ENCODE assay signal across 19 cellular contexts in the genomic region with DNA sequence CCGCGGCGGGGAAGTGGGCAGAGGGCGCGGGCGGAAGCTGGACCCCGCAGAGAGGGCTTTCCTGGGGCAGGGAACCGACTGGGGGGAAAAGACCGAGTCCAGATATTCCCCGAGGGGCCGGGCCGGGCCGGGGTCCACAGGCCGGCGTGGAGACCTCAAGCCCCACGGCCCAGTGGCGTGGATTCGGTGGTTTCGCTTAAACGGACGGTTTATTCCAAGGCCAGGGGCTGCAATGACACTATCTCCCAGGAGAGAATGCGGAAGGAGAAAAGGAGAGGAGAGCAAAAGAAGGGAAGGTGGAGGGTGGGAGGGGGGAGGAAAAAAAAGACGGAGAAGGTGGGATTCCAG. TPM values are rescaled to one million over a fixed set of nuclear protein-coding genes. Genes with fewer than 3 reads are reported as not detected.
DNase-seq lines count a peak whose midpoint lies in the region; ATAC-seq and TF ChIP-seq lines count a peak whose summit lies in the region.
"Had no signal": no experiment of that assay in that cellular context is flagged by ENCODE, and none has a peak within 500 bp of the region (broad histone marks: within the 10 kb centered on the region; RNA-seq: fewer than 3 reads in every experiment).

No MANE protein-coding gene starts in this region.

- H3K36me3 ChIP-seq in mesenchymal stem cell (ENCODE audit: control insufficient read depth in 1 of 2, insufficient read depth in 2 of 2, low read depth in 1 of 2, low read length in 2 of 2): no peaks in the 10 kb centered on the region
- no peaks in the 10 kb centered on the region for H3K36me3 ChIP-seq in testis (ENCODE audit: low read depth, missing control alignments)

- no peak overlapping the region for H3K18ac ChIP-seq in mesenchymal stem cell (ENCODE audit: low read depth in 1 of 2, low read length in 2 of 2)

- WGBS in mesenchymal stem cell: 0% methylated on average over 15 of the region's 23 CpGs
- 0 to 1% methylated on average over 2 to 22 of the region's 23 CpGs for WGBS in testis, 2 donors

- no peaks in the 10 kb centered on the region for H3K9me3 Mint-ChIP-seq in activated CD4-positive, alpha-beta T cell treated with anti-CD3 and anti-CD28 coated beads, Interleukin-2, amount 10 ng/mL, durations not matched to agents 24 days and 14 days
- H3K9me3 Mint-ChIP-seq: activated T-cell treated with anti-CD3 and anti-CD28 coated beads, Interleukin-2, amount 50 U/mL, for 72 hours; natural killer cell treated with Interleukin-12 subunit alpha and Interleukin-12 subunit beta and Interleukin-15 and Interleukin-18, amount 100 ng/mL, for 72 hours had no signal

- H3K9ac ChIP-seq in mesenchymal stem cell (ENCODE audit: low read length): no peak overlapping the region

- H3K4me3 Mint-ChIP-seq in activated CD4-positive, alpha-beta T cell treated with anti-CD3 and anti-CD28 coated beads, Interleukin-2, amount 10 ng/mL, durations not matched to agents 24 days and 14 days: no peak overlapping the region
- H3K4me3 Mint-ChIP-seq: natural killer cell treated with Interleukin-12 subunit alpha and Interleukin-12 subunit beta and Interleukin-15 and Interleukin-18, amount 100 ng/mL, for 72 hours had no signal

- H2BK15ac ChIP-seq in mesenchymal stem cell (ENCODE audit: low read depth, poor library complexity, severe bottlenecking): no peak overlapping the region

- TF ChIP-seq CTCF in astrocyte of the cerebellum (IDR thresholded peaks at IDR 0.05; ENCODE audit: low read depth, low read length, missing control alignments) (no peak), testis (IDR thresholded peaks at IDR 0.05) (no peak)

- H3K4me1 Mint-ChIP-seq in activated CD4-positive, alpha-beta T cell treated with anti-CD3 and anti-CD28 coated beads, Interleukin-2, amount 10 ng/mL, durations not matched to agents 24 days and 14 days: peaks cover 13% of the 10 kb centered on the region

- no peak overlapping the region for H4K8ac ChIP-seq in mesenchymal stem cell (ENCODE audit: low read length)

- H3K4me2 ChIP-seq in mesenchymal stem cell (ENCODE audit: low read length, poor library complexity, severe bottlenecking): peak overlapping the region; percentile 27

- no peak overlapping the region for H2BK5ac ChIP-seq in mesenchymal stem cell (ENCODE audit: low read depth, low read length, poor library complexity, severe bottlenecking)

- H3K27ac ChIP-seq in mesenchymal stem cell (ENCODE audit: low read length, poor library complexity, severe bottlenecking): no peak overlapping the region
- H3K27ac ChIP-seq in testis: peak overlapping the region; percentile 81 to 85
- H3K27ac ChIP-seq: 22Rv1, skin epidermis had no signal

- H3K79me1 ChIP-seq in mesenchymal stem cell (replicated peaks; ENCODE audit: low read length, poor library complexity, severe bottlenecking): no peaks in the 10 kb centered on the region

- H3K4me1 ChIP-seq in mesenchymal stem cell (ENCODE audit: control insufficient read depth, insufficient read depth, low read depth, low read length) (peaks cover 30% of the 10 kb centered on the region), testis (no peaks in the 10 kb centered on the region)

- DNase-seq in activated CD4-positive, alpha-beta T cell treated with anti-CD3 and anti-CD28 coated beads, Interleukin-2, amount 10 ng/mL, durations not matched to agents 24 days and 14 days: no peak
- DNase-seq in activated CD4-positive, alpha-beta T cell treated with anti-CD3 and anti-CD28 coated beads, Interleukin-2, amount 50 U/mL, for 1 hour: no peak
- DNase-seq in astrocyte of the cerebellum (ENCODE audit: low read depth) (no peak), mesenchymal stem cell (no peak), testis (no peak), HK-2 (ENCODE audit: unreplicated experiment) (no peak)
- no peak for DNase-seq in activated naive CD4-positive, alpha-beta T cell (lab: John Stamatoyannopoulos, UW)
- DNase-seq: activated CD4-positive, alpha-beta T cell treated with anti-CD3 and anti-CD28 coated beads for 48 hours; activated T-cell treated with anti-CD3 and anti-CD28 coated beads, Interleukin-2, amount 50 U/mL, for 72 hours; CD4-positive, alpha-beta memory T cell; NCI-H446; stimulated activated naive CD4-positive, alpha-beta T cell had no signal

- ATAC-seq in HG02623 (IDR thresholded peaks at IDR 0.05; ENCODE audit: unreplicated experiment): no peak
- ATAC-seq: GM12878 had no signal

- peak overlapping the region; percentile 1 for H3K4me3 ChIP-seq in astrocyte of the cerebellum (ENCODE audit: low read depth, low read length)
- peak overlapping the region in 1 of 2 experiments; percentile 49 for H3K4me3 ChIP-seq in mesenchymal stem cell (ENCODE audit: insufficient read depth in 1 of 2, low read depth in 1 of 2, low read length in 2 of 2)
- peak overlapping the region; percentile 31 to 43 for H3K4me3 ChIP-seq in testis
- H3K4me3 ChIP-seq: GM12878 had no signal

- H3K14ac ChIP-seq in mesenchymal stem cell (ENCODE audit: low read length in 2 of 2): no peak overlapping the region

- no peak overlapping the region for H2BK12ac ChIP-seq in mesenchymal stem cell (ENCODE audit: low read length in 2 of 2)

- H3K27me3 ChIP-seq in mesenchymal stem cell (ENCODE audit: control insufficient read depth in 1 of 2, insufficient read depth in 1 of 2, low read length in 2 of 2) (peaks cover 58 to 86% of the 10 kb centered on the region in 2 experiments), testis (no peaks in the 10 kb centered on the region)

- peak overlapping the region; percentile 48 for H3K27ac Mint-ChIP-seq in activated CD4-positive, alpha-beta T cell treated with anti-CD3 and anti-CD28 coated beads, Interleukin-2, amount 10 ng/mL, durations not matched to agents 24 days and 14 days
- H3K27ac Mint-ChIP-seq: activated T-cell treated with anti-CD3 and anti-CD28 coated beads, Interleukin-2, amount 50 U/mL, for 72 hours; CD4-positive, alpha-beta memory T cell; natural killer cell treated with Interleukin-12 subunit alpha and Interleukin-12 subunit beta and Interleukin-15 and Interleukin-18, amount 100 ng/mL, for 72 hours had no signal

- no peak for TF ChIP-seq POLR2A in testis (IDR thresholded peaks at IDR 0.05)

- in situ Hi-C loops in astrocyte of the cerebellum (cut with HindIII; ENCODE audit: low sequenced_read_pairs): no loop called here

- H3K4ac ChIP-seq in mesenchymal stem cell (ENCODE audit: low read depth in 1 of 2, low read length in 2 of 2): no peak overlapping the region

- H2AK5ac ChIP-seq in mesenchymal stem cell (ENCODE audit: low read length, severe bottlenecking): no peak overlapping the region

- H2AFZ ChIP-seq in mesenchymal stem cell (ENCODE audit: low read depth, low read length): no peak overlapping the region

- H3K9me3 ChIP-seq in mesenchymal stem cell (ENCODE audit: control insufficient read depth, low read length): peaks cover 3% of the 10 kb centered on the region
- H3K9me3 ChIP-seq in testis: no peaks in the 10 kb centered on the region

- H3K27me3 Mint-ChIP-seq in activated CD4-positive, alpha-beta T cell treated with anti-CD3 and anti-CD28 coated beads, Interleukin-2, amount 10 ng/mL, durations not matched to agents 24 days and 14 days: peaks cover 52% of the 10 kb centered on the region

- intact Hi-C loops in activated CD4-positive, alpha-beta T cell treated with anti-CD3 and anti-CD28 coated beads, Interleukin-2, amount 10 ng/mL, durations not matched to agents 24 days and 14 days (cut with micrococcal nuclease): no loop called here
- intact Hi-C loops in testis (cut with DNase I; ENCODE audit: low total_unique reads): no loop called here

- H3K36me3 Mint-ChIP-seq in activated CD4-positive, alpha-beta T cell treated with anti-CD3 and anti-CD28 coated beads, Interleukin-2, amount 10 ng/mL, durations not matched to agents 24 days and 14 days (ENCODE audit: low read depth): peaks cover 2% of the 10 kb centered on the region
- H3K36me3 Mint-ChIP-seq: CD4-positive, alpha-beta memory T cell; natural killer cell treated with Interleukin-12 subunit alpha and Interleukin-12 subunit beta and Interleukin-15 and Interleukin-18, amount 100 ng/mL, for 72 hours had no signal

- no peak overlapping the region for H4K91ac ChIP-seq in mesenchymal stem cell (ENCODE audit: low read length)

- H3K23ac ChIP-seq in mesenchymal stem cell (ENCODE audit: low read length in 2 of 2): no peak overlapping the region

- H2BK120ac ChIP-seq in mesenchymal stem cell (ENCODE audit: low read depth, low read length): no peak overlapping the region

RNA-seq across cellular contexts. Expression of a gene that starts 10.8 kb away (rescaled TPM):
- total RNA-seq in activated CD4-positive, alpha-beta T cell treated with anti-CD3 and anti-CD28 coated beads, Interleukin-2, amount 10 ng/mL, durations not matched to agents 24 days and 14 days: not detected in 2 replicates
- polyA plus RNA-seq in mesenchymal stem cell (2013, experiment 1 of 2): not detected
- polyA plus RNA-seq in mesenchymal stem cell (2013, experiment 2 of 2): not detected
- total RNA-seq in testis: 10 to 100 TPM in 1 of 2 donors, 1 to 10 TPM in 1; 7.7 to 13.4 TPM
- 4.9 TPM for polyA plus RNA-seq in testis (ENCODE audit: insufficient read depth, low read depth, low replicate concordance)
- total RNA-seq: activated T-cell treated with anti-CD3 and anti-CD28 coated beads, Interleukin-2, amount 50 U/mL, for 72 hours; CD4-positive, alpha-beta memory T cell; GM12878; lower leg skin; natural killer cell treated with Interleukin-12 subunit alpha and Interleukin-12 subunit beta and Interleukin-15 and Interleukin-18, amount 100 ng/mL, for 72 hours had no signal
- polyA plus RNA-seq: CD4-positive, alpha-beta memory T cell; esophagus had no signal
